ENCODE assay signal across 9 cellular contexts in the genomic region with DNA sequence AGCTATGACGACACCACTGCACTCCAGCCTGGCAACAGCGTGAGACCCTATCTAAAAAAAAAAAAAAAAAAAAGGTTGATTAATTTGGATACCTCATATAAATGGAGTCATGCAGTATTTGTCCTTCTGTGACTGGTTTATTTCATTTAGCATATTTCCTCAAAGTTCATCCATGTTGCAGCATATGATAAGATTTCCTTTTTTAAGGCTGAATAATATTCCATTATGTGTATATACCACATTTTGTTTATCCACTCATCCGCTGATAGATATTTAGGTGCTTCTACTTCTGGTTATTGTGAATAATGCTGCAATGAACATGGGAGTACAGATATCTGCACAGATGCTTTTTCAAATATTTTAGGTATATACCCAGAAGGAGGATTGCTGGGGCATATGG. TPM values are rescaled to one million over a fixed set of nuclear protein-coding genes. Genes with fewer than 3 reads are reported as not detected.
"Had no signal": no experiment of that assay in that cellular context is flagged by ENCODE, and none has a peak within 500 bp of the region (broad histone marks: within the 10 kb centered on the region; RNA-seq: fewer than 3 reads in every experiment).

No MANE protein-coding gene starts in this region.

- ATAC-seq: GM12878 had no signal

- H3K4me3 ChIP-seq: GM12878 had no signal

- DNase-seq: GDM1, GF-D8 had no signal

- FAIRE-seq: G401.6, GM12878, GM12891, GM12892, GM18507, GM19239 had no signal

RNA-seq across cellular contexts. Expression of a gene that starts 43.3 kb away (rescaled TPM):
- total RNA-seq: G401, GM12878 had no signal
